Comparison of ENCODE assay signal across 23 cellular contexts in the genomic region with DNA sequence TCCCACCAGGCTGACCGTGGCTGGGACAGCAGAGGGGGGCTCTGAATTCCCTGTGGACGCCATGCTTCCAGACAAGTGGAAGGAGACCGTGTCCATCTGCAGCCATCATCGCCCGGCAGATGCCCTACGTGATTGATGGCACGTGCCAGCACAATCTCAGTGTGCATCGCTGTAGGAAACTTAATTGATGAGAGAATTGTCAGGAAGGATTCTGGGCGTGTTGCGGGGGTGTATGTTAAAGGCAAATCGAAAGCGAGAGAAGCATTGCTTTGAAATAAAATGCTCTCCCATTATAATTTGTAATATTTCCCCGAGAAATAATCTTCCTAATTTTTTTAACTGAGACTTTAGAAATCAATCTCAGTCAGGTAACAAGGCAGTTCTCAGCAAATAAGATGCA.
"Had no signal": no experiment of that assay in that cellular context is flagged by ENCODE, and none has a peak within 500 bp of the region (broad histone marks: within the 10 kb centered on the region; RNA-seq: fewer than 3 reads in every experiment).

No MANE protein-coding gene starts in this region.

- H3K27me3 ChIP-seq: colonic mucosa, esophagus squamous epithelium, foreskin keratinocyte, gastrocnemius medialis, gastroesophageal sphincter, heart left ventricle had no signal

- H3K4me1 ChIP-seq: colonic mucosa, esophagus muscularis mucosa, esophagus squamous epithelium, foreskin keratinocyte, gastrocnemius medialis, gastroesophageal sphincter, heart left ventricle, heart right ventricle had no signal

- H3K4me3 ChIP-seq: colonic mucosa, coronary artery, dorsolateral prefrontal cortex, esophagus muscularis mucosa, esophagus squamous epithelium, gastrocnemius medialis, gastroesophageal sphincter, heart left ventricle, heart right ventricle had no signal

- H3K27ac Mint-ChIP-seq: dendritic cell treated with granulocyte-macrophage colony-stimulating factor and Interleukin-4, amounts not matched to agents 40 ng/mL and 50 ng/mL, for 4 days; effector memory CD8-positive, alpha-beta T cell; endodermal cell had no signal

- H3K4me3 Mint-ChIP-seq: dendritic cell treated with granulocyte-macrophage colony-stimulating factor and Interleukin-4, amounts not matched to agents 40 ng/mL and 50 ng/mL, for 4 days; effector memory CD8-positive, alpha-beta T cell; endodermal cell had no signal

- H3K9me3 Mint-ChIP-seq: dendritic cell treated with granulocyte-macrophage colony-stimulating factor and Interleukin-4, amounts not matched to agents 40 ng/mL and 50 ng/mL, for 4 days; effector memory CD8-positive, alpha-beta T cell; endodermal cell had no signal

- H3K36me3 ChIP-seq: colonic mucosa, esophagus muscularis mucosa, esophagus squamous epithelium, gastrocnemius medialis, gastroesophageal sphincter, heart left ventricle, heart right ventricle had no signal

- H3K4me1 Mint-ChIP-seq: endodermal cell had no signal

- H3K27ac ChIP-seq: colonic mucosa, coronary artery, dorsolateral prefrontal cortex, epithelial cell of prostate, esophagus muscularis mucosa, esophagus squamous epithelium, foreskin keratinocyte, gastrocnemius medialis, gastroesophageal sphincter, heart left ventricle, heart right ventricle had no signal

- H3K9me3 ChIP-seq: colonic mucosa, esophagus muscularis mucosa, esophagus squamous epithelium, gastrocnemius medialis, heart left ventricle had no signal

- DNase-seq: colonic mucosa; cortex of kidney; dermis blood vessel endothelial cell; dorsolateral prefrontal cortex; effector CD4-positive, alpha-beta T cell; effector CD8-positive, alpha-beta T cell; effector memory CD4-positive, alpha-beta T cell; effector memory CD8-positive, alpha-beta T cell; erythroblast; esophagus squamous epithelium; foreskin fibroblast; foreskin keratinocyte; foreskin melanocyte; gastrocnemius medialis; glutamatergic neuron; heart left ventricle; heart right ventricle had no signal
